ENCODE assay signal across 1 cellular context in the genomic region with DNA sequence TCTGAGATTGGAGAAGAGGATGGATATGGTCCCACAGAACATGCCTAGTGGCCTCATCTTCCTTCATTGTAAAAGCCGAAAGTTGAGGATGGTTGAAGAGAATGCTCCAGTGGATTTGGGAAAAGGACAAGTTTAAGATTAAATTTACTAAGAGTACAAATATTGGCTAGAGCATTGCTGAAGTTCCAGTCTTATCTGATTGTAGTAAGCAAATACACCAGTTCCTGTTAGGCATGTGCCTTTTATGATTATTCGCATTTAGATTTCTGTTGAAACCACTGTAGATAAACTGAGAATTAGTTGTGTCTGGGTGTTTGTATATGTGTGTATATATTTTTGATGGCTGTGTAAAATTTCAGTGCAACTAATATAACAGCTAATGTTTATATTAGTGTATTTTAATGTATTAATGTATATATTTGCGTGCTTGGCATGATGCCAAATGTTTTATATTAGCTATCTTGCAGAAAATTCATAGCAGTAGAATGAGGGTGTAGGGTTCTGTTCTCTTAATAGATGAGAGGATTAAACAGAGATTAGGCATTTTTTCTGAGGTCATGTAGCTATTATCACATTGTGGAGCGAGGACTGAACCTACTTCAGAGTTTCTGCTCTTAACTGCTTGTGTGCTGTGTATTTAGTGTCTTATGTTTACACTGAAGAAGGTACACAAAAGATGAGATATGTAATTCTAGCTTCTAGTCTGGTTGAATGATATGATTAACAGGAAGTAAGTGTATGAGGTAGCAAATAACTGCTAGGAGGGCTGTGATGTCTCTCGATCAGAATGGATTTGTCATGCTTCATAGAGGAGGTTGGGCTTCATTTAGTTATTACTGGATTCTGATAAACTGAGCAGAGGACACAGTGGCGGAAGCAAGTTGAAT.
TF ChIP-seq lines count a peak whose summit lies in the region.

No MANE protein-coding gene starts in this region.

TF ChIP-seq in HepG2, 621 proteins besides CTCF, POLR2A, EP300 and RAD21 (continued from another document and continues in another):
- TF ChIP-seq, protein P1, sequence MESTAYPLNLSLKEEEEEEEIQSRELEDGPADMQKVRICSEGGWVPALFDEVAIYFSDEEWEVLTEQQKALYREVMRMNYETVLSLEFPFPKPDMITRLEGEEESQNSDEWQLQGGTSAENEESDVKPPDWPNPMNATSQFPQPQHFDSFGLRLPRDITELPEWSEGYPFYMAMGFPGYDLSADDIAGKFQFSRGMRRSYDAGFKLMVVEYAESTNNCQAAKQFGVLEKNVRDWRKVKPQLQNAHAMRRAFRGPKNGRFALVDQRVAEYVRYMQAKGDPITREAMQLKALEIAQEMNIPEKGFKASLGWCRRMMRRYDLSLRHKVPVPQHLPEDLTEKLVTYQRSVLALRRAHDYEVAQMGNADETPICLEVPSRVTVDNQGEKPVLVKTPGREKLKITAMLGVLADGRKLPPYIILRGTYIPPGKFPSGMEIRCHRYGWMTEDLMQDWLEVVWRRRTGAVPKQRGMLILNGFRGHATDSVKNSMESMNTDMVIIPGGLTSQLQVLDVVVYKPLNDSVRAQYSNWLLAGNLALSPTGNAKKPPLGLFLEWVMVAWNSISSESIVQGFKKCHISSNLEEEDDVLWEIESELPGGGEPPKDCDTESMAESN (CRISPR knock-in tag; conservative IDR thresholded peaks at IDR 0.05), result no peak
- TF ChIP-seq ZIK1 (CRISPR knock-in tag; IDR thresholded peaks at IDR 0.05; ENCODE audit: borderline replicate concordance, low read depth) (no peak), FOXP1 (IDR thresholded peaks at IDR 0.05) (no peak), FOXP1 (CRISPR knock-in tag; IDR thresholded peaks at IDR 0.05) (peak; percentile 39), ZBTB1 (CRISPR knock-in tag; IDR thresholded peaks at IDR 0.05; ENCODE audit: borderline replicate concordance) (no peak), MED8 (CRISPR knock-in tag; IDR thresholded peaks at IDR 0.05; ENCODE audit: insufficient replicate concordance) (no peak), HNRNPLL (IDR thresholded peaks at IDR 0.05; ENCODE audit: low read depth, low read length, poor library complexity, severe bottlenecking) (no peak), PLRG1 (conservative IDR thresholded peaks at IDR 0.05) (no peak), ZNF629 (CRISPR knock-in tag; conservative IDR thresholded peaks at IDR 0.05) (no peak), SUZ12 (IDR thresholded peaks at IDR 0.05; ENCODE audit: low read depth, low read length) (no peak), ZFP36L1 (CRISPR knock-in tag; IDR thresholded peaks at IDR 0.05) (0 out of 2 replicates have a peak, but pooled peaks have one; percentile 41), GATAD2A (CRISPR knock-in tag; IDR thresholded peaks at IDR 0.05) (peak; percentile 34), CCDC6 (CRISPR knock-in tag; IDR thresholded peaks at IDR 0.05) (no peak), ASH2L (IDR thresholded peaks at IDR 0.05; ENCODE audit: insufficient read length, low read depth, low read length) (peak; percentile 38), ZNF12 (CRISPR knock-in tag; IDR thresholded peaks at IDR 0.05) (no peak), GABPB1 (CRISPR knock-in tag; IDR thresholded peaks at IDR 0.05) (no peak), ONECUT2 (CRISPR knock-in tag; IDR thresholded peaks at IDR 0.05) (no peak), RXRB (CRISPR knock-in tag; IDR thresholded peaks at IDR 0.05; ENCODE audit: borderline replicate concordance) (peak; percentile 4; the same call in 1 of the 2 replicates), ZNF674 (CRISPR knock-in tag; IDR thresholded peaks at IDR 0.05; ENCODE audit: low read depth) (no peak), ZNF136 (CRISPR knock-in tag; IDR thresholded peaks at IDR 0.05; ENCODE audit: low read depth) (no peak), GATAD1 (CRISPR knock-in tag; IDR thresholded peaks at IDR 0.05) (no peak), HMG20A (CRISPR knock-in tag; IDR thresholded peaks at IDR 0.05; ENCODE audit: borderline replicate concordance) (0 out of 2 replicates have a peak, but pooled peaks have one; percentile 12), MAFK (conservative IDR thresholded peaks at IDR 0.05 in 1 of 2, IDR thresholded peaks at IDR 0.05 in 1 of 2; ENCODE audit: low read length in 2 of 2) (no peak), ZNF772 (CRISPR knock-in tag; IDR thresholded peaks at IDR 0.05) (no peak)
- TF ChIP-seq, protein P2, sequence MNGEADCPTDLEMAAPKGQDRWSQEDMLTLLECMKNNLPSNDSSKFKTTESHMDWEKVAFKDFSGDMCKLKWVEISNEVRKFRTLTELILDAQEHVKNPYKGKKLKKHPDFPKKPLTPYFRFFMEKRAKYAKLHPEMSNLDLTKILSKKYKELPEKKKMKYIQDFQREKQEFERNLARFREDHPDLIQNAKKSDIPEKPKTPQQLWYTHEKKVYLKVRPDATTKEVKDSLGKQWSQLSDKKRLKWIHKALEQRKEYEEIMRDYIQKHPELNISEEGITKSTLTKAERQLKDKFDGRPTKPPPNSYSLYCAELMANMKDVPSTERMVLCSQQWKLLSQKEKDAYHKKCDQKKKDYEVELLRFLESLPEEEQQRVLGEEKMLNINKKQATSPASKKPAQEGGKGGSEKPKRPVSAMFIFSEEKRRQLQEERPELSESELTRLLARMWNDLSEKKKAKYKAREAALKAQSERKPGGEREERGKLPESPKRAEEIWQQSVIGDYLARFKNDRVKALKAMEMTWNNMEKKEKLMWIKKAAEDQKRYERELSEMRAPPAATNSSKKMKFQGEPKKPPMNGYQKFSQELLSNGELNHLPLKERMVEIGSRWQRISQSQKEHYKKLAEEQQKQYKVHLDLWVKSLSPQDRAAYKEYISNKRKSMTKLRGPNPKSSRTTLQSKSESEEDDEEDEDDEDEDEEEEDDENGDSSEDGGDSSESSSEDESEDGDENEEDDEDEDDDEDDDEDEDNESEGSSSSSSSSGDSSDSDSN (CRISPR knock-in tag; IDR thresholded peaks at IDR 0.05), result no peak
- TF ChIP-seq, protein P3, sequence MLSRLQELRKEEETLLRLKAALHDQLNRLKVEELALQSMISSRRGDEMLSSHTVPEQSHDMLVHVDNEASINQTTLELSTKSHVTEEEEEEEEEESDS (CRISPR knock-in tag; IDR thresholded peaks at IDR 0.05; ENCODE audit: borderline replicate concordance), result no peak
- TF ChIP-seq, protein P4, sequence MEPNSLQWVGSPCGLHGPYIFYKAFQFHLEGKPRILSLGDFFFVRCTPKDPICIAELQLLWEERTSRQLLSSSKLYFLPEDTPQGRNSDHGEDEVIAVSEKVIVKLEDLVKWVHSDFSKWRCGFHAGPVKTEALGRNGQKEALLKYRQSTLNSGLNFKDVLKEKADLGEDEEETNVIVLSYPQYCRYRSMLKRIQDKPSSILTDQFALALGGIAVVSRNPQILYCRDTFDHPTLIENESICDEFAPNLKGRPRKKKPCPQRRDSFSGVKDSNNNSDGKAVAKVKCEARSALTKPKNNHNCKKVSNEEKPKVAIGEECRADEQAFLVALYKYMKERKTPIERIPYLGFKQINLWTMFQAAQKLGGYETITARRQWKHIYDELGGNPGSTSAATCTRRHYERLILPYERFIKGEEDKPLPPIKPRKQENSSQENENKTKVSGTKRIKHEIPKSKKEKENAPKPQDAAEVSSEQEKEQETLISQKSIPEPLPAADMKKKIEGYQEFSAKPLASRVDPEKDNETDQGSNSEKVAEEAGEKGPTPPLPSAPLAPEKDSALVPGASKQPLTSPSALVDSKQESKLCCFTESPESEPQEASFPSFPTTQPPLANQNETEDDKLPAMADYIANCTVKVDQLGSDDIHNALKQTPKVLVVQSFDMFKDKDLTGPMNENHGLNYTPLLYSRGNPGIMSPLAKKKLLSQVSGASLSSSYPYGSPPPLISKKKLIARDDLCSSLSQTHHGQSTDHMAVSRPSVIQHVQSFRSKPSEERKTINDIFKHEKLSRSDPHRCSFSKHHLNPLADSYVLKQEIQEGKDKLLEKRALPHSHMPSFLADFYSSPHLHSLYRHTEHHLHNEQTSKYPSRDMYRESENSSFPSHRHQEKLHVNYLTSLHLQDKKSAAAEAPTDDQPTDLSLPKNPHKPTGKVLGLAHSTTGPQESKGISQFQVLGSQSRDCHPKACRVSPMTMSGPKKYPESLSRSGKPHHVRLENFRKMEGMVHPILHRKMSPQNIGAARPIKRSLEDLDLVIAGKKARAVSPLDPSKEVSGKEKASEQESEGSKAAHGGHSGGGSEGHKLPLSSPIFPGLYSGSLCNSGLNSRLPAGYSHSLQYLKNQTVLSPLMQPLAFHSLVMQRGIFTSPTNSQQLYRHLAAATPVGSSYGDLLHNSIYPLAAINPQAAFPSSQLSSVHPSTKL (CRISPR knock-in tag; IDR thresholded peaks at IDR 0.05), result peak; percentile 32; the same call in 1 of the 2 replicates
- TF ChIP-seq, protein P5, sequence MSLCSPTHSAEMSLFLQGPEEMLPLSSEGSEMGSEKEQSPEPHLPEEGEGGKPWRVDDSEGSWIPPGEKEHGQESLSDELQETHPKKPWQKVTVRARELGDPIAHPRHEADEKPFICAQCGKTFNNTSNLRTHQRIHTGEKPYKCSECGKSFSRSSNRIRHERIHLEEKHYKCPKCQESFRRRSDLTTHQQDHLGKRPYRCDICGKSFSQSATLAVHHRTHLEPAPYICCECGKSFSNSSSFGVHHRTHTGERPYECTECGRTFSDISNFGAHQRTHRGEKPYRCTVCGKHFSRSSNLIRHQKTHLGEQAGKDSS (CRISPR knock-in tag; IDR thresholded peaks at IDR 0.05; ENCODE audit: borderline replicate concordance, low read depth), result no peak
- TF ChIP-seq, protein P6, sequence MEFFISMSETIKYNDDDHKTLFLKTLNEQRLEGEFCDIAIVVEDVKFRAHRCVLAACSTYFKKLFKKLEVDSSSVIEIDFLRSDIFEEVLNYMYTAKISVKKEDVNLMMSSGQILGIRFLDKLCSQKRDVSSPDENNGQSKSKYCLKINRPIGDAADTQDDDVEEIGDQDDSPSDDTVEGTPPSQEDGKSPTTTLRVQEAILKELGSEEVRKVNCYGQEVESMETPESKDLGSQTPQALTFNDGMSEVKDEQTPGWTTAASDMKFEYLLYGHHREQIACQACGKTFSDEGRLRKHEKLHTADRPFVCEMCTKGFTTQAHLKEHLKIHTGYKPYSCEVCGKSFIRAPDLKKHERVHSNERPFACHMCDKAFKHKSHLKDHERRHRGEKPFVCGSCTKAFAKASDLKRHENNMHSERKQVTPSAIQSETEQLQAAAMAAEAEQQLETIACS (CRISPR knock-in tag; IDR thresholded peaks at IDR 0.05), result no peak
- TF ChIP-seq, protein P7, sequence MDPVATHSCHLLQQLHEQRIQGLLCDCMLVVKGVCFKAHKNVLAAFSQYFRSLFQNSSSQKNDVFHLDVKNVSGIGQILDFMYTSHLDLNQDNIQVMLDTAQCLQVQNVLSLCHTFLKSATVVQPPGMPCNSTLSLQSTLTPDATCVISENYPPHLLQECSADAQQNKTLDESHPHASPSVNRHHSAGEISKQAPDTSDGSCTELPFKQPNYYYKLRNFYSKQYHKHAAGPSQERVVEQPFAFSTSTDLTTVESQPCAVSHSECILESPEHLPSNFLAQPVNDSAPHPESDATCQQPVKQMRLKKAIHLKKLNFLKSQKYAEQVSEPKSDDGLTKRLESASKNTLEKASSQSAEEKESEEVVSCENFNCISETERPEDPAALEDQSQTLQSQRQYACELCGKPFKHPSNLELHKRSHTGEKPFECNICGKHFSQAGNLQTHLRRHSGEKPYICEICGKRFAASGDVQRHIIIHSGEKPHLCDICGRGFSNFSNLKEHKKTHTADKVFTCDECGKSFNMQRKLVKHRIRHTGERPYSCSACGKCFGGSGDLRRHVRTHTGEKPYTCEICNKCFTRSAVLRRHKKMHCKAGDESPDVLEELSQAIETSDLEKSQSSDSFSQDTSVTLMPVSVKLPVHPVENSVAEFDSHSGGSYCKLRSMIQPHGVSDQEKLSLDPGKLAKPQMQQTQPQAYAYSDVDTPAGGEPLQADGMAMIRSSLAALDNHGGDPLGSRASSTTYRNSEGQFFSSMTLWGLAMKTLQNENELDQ (CRISPR knock-in tag; IDR thresholded peaks at IDR 0.05; ENCODE audit: borderline replicate concordance), result no peak
- TF ChIP-seq, protein P8, sequence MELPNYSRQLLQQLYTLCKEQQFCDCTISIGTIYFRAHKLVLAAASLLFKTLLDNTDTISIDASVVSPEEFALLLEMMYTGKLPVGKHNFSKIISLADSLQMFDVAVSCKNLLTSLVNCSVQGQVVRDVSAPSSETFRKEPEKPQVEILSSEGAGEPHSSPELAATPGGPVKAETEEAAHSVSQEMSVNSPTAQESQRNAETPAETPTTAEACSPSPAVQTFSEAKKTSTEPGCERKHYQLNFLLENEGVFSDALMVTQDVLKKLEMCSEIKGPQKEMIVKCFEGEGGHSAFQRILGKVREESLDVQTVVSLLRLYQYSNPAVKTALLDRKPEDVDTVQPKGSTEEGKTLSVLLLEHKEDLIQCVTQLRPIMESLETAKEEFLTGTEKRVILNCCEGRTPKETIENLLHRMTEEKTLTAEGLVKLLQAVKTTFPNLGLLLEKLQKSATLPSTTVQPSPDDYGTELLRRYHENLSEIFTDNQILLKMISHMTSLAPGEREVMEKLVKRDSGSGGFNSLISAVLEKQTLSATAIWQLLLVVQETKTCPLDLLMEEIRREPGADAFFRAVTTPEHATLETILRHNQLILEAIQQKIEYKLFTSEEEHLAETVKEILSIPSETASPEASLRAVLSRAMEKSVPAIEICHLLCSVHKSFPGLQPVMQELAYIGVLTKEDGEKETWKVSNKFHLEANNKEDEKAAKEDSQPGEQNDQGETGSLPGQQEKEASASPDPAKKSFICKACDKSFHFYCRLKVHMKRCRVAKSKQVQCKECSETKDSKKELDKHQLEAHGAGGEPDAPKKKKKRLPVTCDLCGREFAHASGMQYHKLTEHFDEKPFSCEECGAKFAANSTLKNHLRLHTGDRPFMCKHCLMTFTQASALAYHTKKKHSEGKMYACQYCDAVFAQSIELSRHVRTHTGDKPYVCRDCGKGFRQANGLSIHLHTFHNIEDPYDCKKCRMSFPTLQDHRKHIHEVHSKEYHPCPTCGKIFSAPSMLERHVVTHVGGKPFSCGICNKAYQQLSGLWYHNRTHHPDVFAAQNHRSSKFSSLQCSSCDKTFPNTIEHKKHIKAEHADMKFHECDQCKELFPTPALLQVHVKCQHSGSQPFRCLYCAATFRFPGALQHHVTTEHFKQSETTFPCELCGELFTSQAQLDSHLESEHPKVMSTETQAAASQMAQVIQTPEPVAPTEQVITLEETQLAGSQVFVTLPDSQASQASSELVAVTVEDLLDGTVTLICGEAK (IDR thresholded peaks at IDR 0.05), result no peak
- TF ChIP-seq, protein P8 (CRISPR knock-in tag; IDR thresholded peaks at IDR 0.05), result no peak
